Comparison of ENCODE assay signal across 10 cellular contexts in the genomic region with DNA sequence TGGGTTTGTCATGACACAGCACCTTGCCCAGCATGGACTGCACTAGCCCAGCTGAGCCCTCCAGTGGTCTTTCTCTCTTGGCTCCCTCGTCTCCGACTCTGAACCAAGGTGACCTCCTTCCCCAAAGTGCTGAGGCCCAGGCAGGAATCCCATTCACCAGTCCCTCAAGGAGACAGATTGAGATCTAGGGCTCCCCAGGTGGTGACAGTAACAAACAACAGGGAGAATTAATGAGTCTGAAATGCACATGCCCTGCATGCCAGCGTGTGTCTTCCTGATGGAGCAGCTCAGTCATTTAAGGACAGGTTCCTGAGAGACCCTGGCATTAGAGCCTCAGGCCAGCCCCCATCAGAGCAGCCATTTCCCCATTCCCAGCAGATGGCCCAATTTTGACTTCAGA. TPM values are rescaled to one million over a fixed set of nuclear protein-coding genes. Genes with fewer than 3 reads are reported as not detected.
DNase-seq lines count a peak whose midpoint lies in the region; ATAC-seq, FAIRE-seq and TF ChIP-seq lines count a peak whose summit lies in the region.
"Had no signal": no experiment of that assay in that cellular context is flagged by ENCODE, and none has a peak within 500 bp of the region (broad histone marks: within the 10 kb centered on the region; RNA-seq: fewer than 3 reads in every experiment).

No MANE protein-coding gene starts in this region.

- TF ChIP-seq CTCF in DOHH2 (IDR thresholded peaks at IDR 0.05; ENCODE audit: low read depth, low read length, poor library complexity, severe bottlenecking) = peak; percentile 59
- peak; percentile 8 for TF ChIP-seq CTCF in HFF-Myc (IDR thresholded peaks at IDR 0.05; ENCODE audit: low read depth, low read length, missing control alignments)
- no peak for TF ChIP-seq CTCF in MM.1S (IDR thresholded peaks at IDR 0.05; ENCODE audit: low read length)

- H3F3A ChIP-seq in DOHH2 (ENCODE audit: control insufficient read depth, insufficient read depth) (no peaks in the 10 kb centered on the region), MM.1S (ENCODE audit: insufficient read depth, low read length) (no peaks in the 10 kb centered on the region)

- no peak overlapping the region for H2AFZ ChIP-seq in MM.1S (ENCODE audit: low read length)

- H3K36me3 ChIP-seq in DOHH2 (ENCODE audit: control insufficient read depth, low read length) (no peaks in the 10 kb centered on the region), MM.1S (replicated peaks; ENCODE audit: insufficient read depth, low read length) (no peaks in the 10 kb centered on the region)
- H3K36me3 ChIP-seq: SJCRH30, vagina had no signal

- no peak for ATAC-seq in HG02970 (IDR thresholded peaks at IDR 0.05; ENCODE audit: low FRiP score, unreplicated experiment)

- H3K9me2 ChIP-seq in DOHH2 (replicated peaks; ENCODE audit: control insufficient read depth, low read length) = no peaks in the 10 kb centered on the region
- no peaks in the 10 kb centered on the region for H3K9me2 ChIP-seq in MM.1S (replicated peaks; ENCODE audit: insufficient read depth, low read length)

- H3K27ac ChIP-seq in DOHH2 (ENCODE audit: low read depth, low read length) = no peak overlapping the region
- no peak overlapping the region for H3K27ac ChIP-seq in MM.1S (ENCODE audit: low read length)
- H3K27ac ChIP-seq: SJCRH30, vagina had no signal

- H3K9ac ChIP-seq in MM.1S (ENCODE audit: low read length) = no peak overlapping the region

- no peaks in the 10 kb centered on the region for H3K79me2 ChIP-seq in DOHH2 (ENCODE audit: control insufficient read depth, low read length)
- no peaks in the 10 kb centered on the region for H3K79me2 ChIP-seq in MM.1S (ENCODE audit: low read length)

- H3K27me3 ChIP-seq in DOHH2 (ENCODE audit: control insufficient read depth, low read length) (peaks cover 47% of the 10 kb centered on the region), MM.1S (replicated peaks; ENCODE audit: insufficient read depth, low read length) (no peaks in the 10 kb centered on the region)
- H3K27me3 ChIP-seq: vagina had no signal

- H3K9me3 ChIP-seq in DOHH2 (ENCODE audit: control insufficient read depth, insufficient read depth, low read length) (no peaks in the 10 kb centered on the region), MM.1S (replicated peaks; ENCODE audit: insufficient read depth, low read length) (no peaks in the 10 kb centered on the region)
- H3K9me3 ChIP-seq: SJCRH30, vagina had no signal

- no peak for TF ChIP-seq POLR2A in GM12891 (IDR thresholded peaks at IDR 0.05; ENCODE audit: low read depth, low read length)

- H3K4me3 ChIP-seq in DOHH2 (ENCODE audit: low read length) (no peak overlapping the region), HFF-Myc (replicated peaks; ENCODE audit: low read depth, low read length) (no peak overlapping the region), MM.1S (ENCODE audit: low read length) (no peak overlapping the region)
- H3K4me3 ChIP-seq: SJCRH30, vagina had no signal

- H3K4me1 ChIP-seq in DOHH2 (ENCODE audit: control insufficient read depth, low read length) = no peaks in the 10 kb centered on the region
- H3K4me1 ChIP-seq in MM.1S (ENCODE audit: low read length) = no peaks in the 10 kb centered on the region
- H3K4me1 ChIP-seq: SJCRH30, vagina had no signal

- no peak for FAIRE-seq in GM12891 (lab: Jason Lieb, UNC)

- H3K4me2 ChIP-seq in DOHH2 (ENCODE audit: low read length) (no peak overlapping the region), MM.1S (ENCODE audit: low read depth, low read length) (no peak overlapping the region)

- DNase-seq in HFF-Myc (ENCODE audit: extremely low read depth, low read depth) (no peak), SK-N-DZ (ENCODE audit: low spot score) (peak; percentile 29), iPS-NIHi7 (ENCODE audit: extremely low spot score) (peak; percentile 69), GM12891 (ENCODE audit: insufficient read length, low spot score) (no peak), MM.1S (no peak)
- DNase-seq in stimulated activated CD8-positive, alpha-beta memory T cell treated with anti-CD3 and anti-CD28 coated beads, Interleukin-4, amount 100 ng/mL, for 48 hours = no peak
- DNase-seq: SJCRH30 had no signal

- H4K20me1 ChIP-seq in DOHH2 (ENCODE audit: control insufficient read depth, insufficient read depth, low read depth, low read length) (no peaks in the 10 kb centered on the region), MM.1S (ENCODE audit: insufficient read depth, low read length) (no peaks in the 10 kb centered on the region)

TF ChIP-seq in GM12891, 5 proteins besides CTCF, POLR2A, EP300 and RAD21:
- TF ChIP-seq SPI1 (IDR thresholded peaks at IDR 0.05; ENCODE audit: low read depth, low read length) (no peak), POLR2AphosphoS5 (IDR thresholded peaks at IDR 0.05; ENCODE audit: low read depth, low read length) (no peak), PAX5 (IDR thresholded peaks at IDR 0.05; ENCODE audit: insufficient read depth, low read length, severe bottlenecking) (no peak), TAF1 (IDR thresholded peaks at IDR 0.05; ENCODE audit: low read depth, low read length) (no peak), POU2F2 (IDR thresholded peaks at IDR 0.05; ENCODE audit: low read depth, low read length) (no peak)

RNA-seq across cellular contexts. Expression of a gene that starts 51.4 kb away (rescaled TPM):
- 0.15 TPM in 1 of 2 replicates, not detected in the other for polyA plus RNA-seq in SK-N-DZ (2014; cell fraction: cytosol; rRNA removed)
- not detected in 2 replicates for polyA plus RNA-seq in SK-N-DZ (2014; cell fraction: nucleus; rRNA removed)
- polyA plus RNA-seq in GM12891 (2012; ENCODE audit: low read depth, missing spikeins) = 51.5 TPM

Comparison
In these comparisons a context has a peak if more than half of its experiments do, and no peak if none do; other contexts are left out.
1. DNase-seq: peak in SK-N-DZ (single experiment) and iPS-NIHi7 (single experiment); none in HFF-Myc (single experiment), GM12891 (single experiment), stimulated activated CD8-positive, alpha-beta memory T cell treated with anti-CD3 and anti-CD28 coated beads, Interleukin-4, amount 100 ng/mL, for 48 hours (single experiment) and MM.1S (single experiment).